10 cellular contexts compared by ENCODE assay signal in the genomic region with DNA sequence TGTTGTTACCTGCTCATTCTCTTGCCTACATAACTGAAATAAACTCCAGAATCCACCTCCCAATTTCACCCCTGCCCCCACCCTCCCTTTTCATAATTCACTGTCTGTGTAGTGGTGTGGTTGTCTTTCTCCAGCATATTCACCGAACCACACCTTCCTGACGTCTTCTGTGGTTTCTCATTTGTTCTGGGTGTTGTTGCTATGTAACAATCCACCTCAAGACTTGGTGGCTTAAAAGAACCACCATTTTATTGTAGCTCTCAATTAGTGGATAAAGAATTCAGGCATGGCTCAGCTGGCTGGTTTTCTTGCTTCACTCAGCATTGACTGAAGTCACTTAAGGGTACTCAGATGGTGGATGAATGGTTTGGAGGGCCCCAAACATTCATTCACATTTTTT.
"Had no signal": no experiment of that assay in that cellular context is flagged by ENCODE, and none has a peak within 500 bp of the region (broad histone marks: within the 10 kb centered on the region; RNA-seq: fewer than 3 reads in every experiment).

No MANE protein-coding gene starts in this region.

- H3K4me3 ChIP-seq: cardiac muscle cell, upper lobe of left lung had no signal

- H3K27me3 ChIP-seq: cardiac muscle cell, upper lobe of left lung had no signal

- H3K4me3 Mint-ChIP-seq: activated B cell treated with CpG ODN at 0.5 μM for 24 hours; activated CD4-positive, alpha-beta T cell treated with anti-CD3 and anti-CD28 coated beads, Interleukin-2, amount 10 ng/mL, durations not matched to agents 24 days and 14 days; T-helper 1 cell treated with Interleukin-12 subunit alpha and Interleukin-12 subunit beta and Interleukin-4 antibody, amounts not matched to agents 30 μg/mL and 1 μg/mL, for 36 hours had no signal

- H3K27me3 Mint-ChIP-seq: activated B cell treated with CpG ODN at 0.5 μM for 24 hours had no signal

- DNase-seq: activated B cell treated with CpG ODN at 0.5 μM for 24 hours; activated CD4-positive, alpha-beta T cell treated with anti-CD3 and anti-CD28 coated beads, Interleukin-2, amount 10 ng/mL, durations not matched to agents 24 days and 14 days; activated effector memory CD4-positive, alpha-beta T cell treated with Interleukin-2 at 50 U/mL for 16 hours; midbrain; small intestine; stimulated activated CD4-positive, alpha-beta T cell treated with anti-CD3 and anti-CD28 coated beads, Interleukin-4, amount 100 ng/mL, for 24 hours; stimulated activated naive CD4-positive, alpha-beta T cell treated with Interleukin-2 at 50 U/mL for 16 hours; upper lobe of left lung had no signal

- H3K27ac ChIP-seq: cardiac muscle cell, upper lobe of left lung had no signal

- H3K36me3 ChIP-seq: cardiac muscle cell, upper lobe of left lung had no signal

- H3K4me1 ChIP-seq: upper lobe of left lung had no signal

- H3K27ac Mint-ChIP-seq: activated B cell treated with CpG ODN at 0.5 μM for 24 hours; activated CD4-positive, alpha-beta T cell treated with anti-CD3 and anti-CD28 coated beads, Interleukin-2, amount 10 ng/mL, durations not matched to agents 24 days and 14 days; T-helper 1 cell treated with Interleukin-12 subunit alpha and Interleukin-12 subunit beta and Interleukin-4 antibody, amounts not matched to agents 30 μg/mL and 1 μg/mL, for 36 hours had no signal

- H3K4me1 Mint-ChIP-seq: activated B cell treated with CpG ODN at 0.5 μM for 24 hours had no signal
